Comparison of ENCODE assay signal across 8 cellular contexts in the genomic region with DNA sequence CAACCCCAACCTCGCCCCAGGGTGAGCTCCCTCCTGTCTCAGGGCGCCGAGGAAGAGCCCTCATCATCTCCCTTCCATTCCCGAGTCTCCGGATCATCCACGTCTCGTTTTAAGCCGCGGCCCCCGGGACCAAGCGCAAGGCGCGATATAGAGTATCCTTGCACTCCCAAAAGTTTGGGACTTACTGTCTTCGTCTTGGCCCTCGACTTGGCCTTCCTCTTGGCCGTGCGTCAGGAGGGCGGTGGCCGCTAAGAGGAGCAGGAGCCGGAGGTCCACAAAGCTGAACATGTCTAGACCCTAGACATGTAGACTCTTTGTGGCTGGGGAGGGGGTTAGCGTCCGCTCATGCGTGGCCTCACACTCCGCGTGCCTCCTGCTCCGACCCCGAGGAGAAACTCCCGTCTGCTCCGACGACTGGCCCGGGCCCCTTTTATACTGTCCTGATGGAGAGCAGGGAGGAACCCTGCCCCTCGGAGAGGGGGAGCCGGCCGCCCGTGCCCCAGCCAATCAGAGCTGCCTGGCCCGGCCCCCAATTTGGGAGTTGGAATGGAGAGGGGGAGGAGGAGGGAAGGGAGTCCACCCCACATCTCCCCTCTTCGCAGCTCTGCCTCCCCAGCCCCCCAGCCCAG. TPM values are rescaled to one million over a fixed set of nuclear protein-coding genes. Genes with fewer than 3 reads are reported as not detected.
DNase-seq lines count a peak whose midpoint lies in the region; ATAC-seq and TF ChIP-seq lines count a peak whose summit lies in the region.

A gene (minus strand): TSS at position 406 of the 629 bp plus-strand sequence. CDS start 118 bp downstream, at position 288.

- peak within 1 kb of the TSS; percentile 68 for H3K4me3 Mint-ChIP-seq in Calu3 (ENCODE audit: low read depth, unreplicated experiment)
- H3K4me3 Mint-ChIP-seq in naive thymus-derived CD4-positive, alpha-beta T cell = peak within 1 kb of the TSS; percentile 70 to 87 (median 76)

- intact Hi-C loops in Calu3 (cut with micrococcal nuclease; ENCODE audit: unreplicated experiment) = loop anchor here (2.0 kb wide), 1 partner anchor 277 kb away; a partner anchor contains a TSS
- intact Hi-C loops in naive thymus-derived CD4-positive, alpha-beta T cell (cut with micrococcal nuclease) = loop anchor here in 1 of 2 donors (2.0 kb wide), 1 partner anchor 277 kb away; a partner anchor contains a TSS

- H3K27me3 ChIP-seq in RWPE2 (ENCODE audit: insufficient read depth, poor library complexity, severe bottlenecking) = no peaks in the 10 kb centered on the region
- H3K27me3 ChIP-seq in esophagus (ENCODE audit: control insufficient read depth in 1 of 2, insufficient read depth in 2 of 2, low read length in 2 of 2) = peaks cover 0 to 4% of the 10 kb centered on the region in 2 donors
- H3K27me3 ChIP-seq in naive thymus-derived CD4-positive, alpha-beta T cell (ENCODE audit: control insufficient read depth in 2 of 2, insufficient read depth in 2 of 2, low read length in 2 of 2) = peaks cover 5 to 13% of the 10 kb centered on the region in 2 donors

- DNase-seq in Calu3 (no peak), RWPE2 (ENCODE audit: low spot score) (no peak), superior temporal gyrus (ENCODE audit: extremely low spot score) (no peak), NCI-H1092 treated with DMSO at 0.1 percent for 48 hours (lab: John Stamatoyannopoulos, UW) (no peak)
- peak in 1 of 9 donors; percentile 7 for DNase-seq in naive thymus-derived CD4-positive, alpha-beta T cell

- 7% methylated on average over 31 to 37 of the region's 37 CpGs for WGBS in esophagus, 2 donors

- no TSS peak for BruUV-seq in Calu3 (replicated peaks; lab: Mats Ljungman, UMichigan)

- H3K36me3 Mint-ChIP-seq in Calu3 (ENCODE audit: insufficient read depth, unreplicated experiment) = peaks cover 26% of the 10 kb centered on the region
- peaks cover 0 to 3% (median 0%) of the 10 kb centered on the region in 5 donors for H3K36me3 Mint-ChIP-seq in naive thymus-derived CD4-positive, alpha-beta T cell

- H3K9me3 Mint-ChIP-seq in Calu3 (ENCODE audit: low read depth, unreplicated experiment) = no peaks in the 10 kb centered on the region
- peaks cover 0 to 4% (median 0%) of the 10 kb centered on the region in 11 donors for H3K9me3 Mint-ChIP-seq in naive thymus-derived CD4-positive, alpha-beta T cell

- H3K36me3 ChIP-seq in RWPE2 (ENCODE audit: low read depth) = 0 out of 2 replicates have a peak, but pooled peaks cover 8% of the 10 kb centered on the region
- peaks cover 0 to under 1% of the 10 kb centered on the region in 2 donors for H3K36me3 ChIP-seq in esophagus (ENCODE audit: control insufficient read depth in 2 of 2, insufficient read depth in 2 of 2, low read length in 1 of 2)
- no peaks in the 10 kb centered on the region for H3K36me3 ChIP-seq in naive thymus-derived CD4-positive, alpha-beta T cell (ENCODE audit: control insufficient read depth in 2 of 3, insufficient read depth in 3 of 3, low read length in 3 of 3)

- H3K9me3 ChIP-seq in RWPE2 (ENCODE audit: severe bottlenecking) (no peaks in the 10 kb centered on the region), esophagus (ENCODE audit: control insufficient read depth in 2 of 2, insufficient read depth in 1 of 2, low read depth in 1 of 2, low read length in 1 of 2) (no peaks in the 10 kb centered on the region)
- H3K9me3 ChIP-seq in naive thymus-derived CD4-positive, alpha-beta T cell (ENCODE audit: control insufficient read depth in 2 of 3, low read length in 3 of 3) = no peaks in the 10 kb centered on the region

- TF ChIP-seq CTCF in Calu3 (IDR thresholded peaks at IDR 0.05; ENCODE audit: unreplicated experiment) (no peak), RWPE2 (IDR thresholded peaks at IDR 0.05; ENCODE audit: poor library complexity, severe bottlenecking) (no peak)

- H3K4me1 Mint-ChIP-seq in Calu3 (ENCODE audit: low read depth, unreplicated experiment) = peaks cover 21% of the 10 kb centered on the region
- peaks cover 6 to 27% (median 25%) of the 10 kb centered on the region in 7 donors for H3K4me1 Mint-ChIP-seq in naive thymus-derived CD4-positive, alpha-beta T cell

- CTCF ChIA-PET in Calu3 (lab: Charles Lee) = interaction anchor here (0.7 to 3.9 kb wide), 13 partner anchors 12 to 449 kb away, joined by 3 to 90 read pairs (median 9); a partner anchor contains a TSS
- CTCF ChIA-PET in naive thymus-derived CD4-positive, alpha-beta T cell (lab: Charles Lee) = interaction anchor here (0.5 to 3.9 kb wide), 9 partner anchors 12 to 111 kb away, joined by 3 to 60 read pairs (median 7); a partner anchor contains a TSS

- H3K27ac ChIP-seq in RWPE2 (ENCODE audit: poor library complexity, severe bottlenecking) = peak within 1 kb of the TSS; percentile 51
- H3K27ac ChIP-seq in esophagus (ENCODE audit: low read depth in 2 of 2, low read length in 1 of 2) = peak within 1 kb of the TSS; percentile 75 to 83
- H3K27ac ChIP-seq in naive thymus-derived CD4-positive, alpha-beta T cell (ENCODE audit: low read depth, low read length) = peak within 1 kb of the TSS; percentile 26

- peak within 1 kb of the TSS; percentile 33 for H3K27ac Mint-ChIP-seq in Calu3 (ENCODE audit: unreplicated experiment)
- H3K27ac Mint-ChIP-seq in naive thymus-derived CD4-positive, alpha-beta T cell = peak within 1 kb of the TSS in 6 of 9 donors; percentile 46 to 92 (median 84)

- H3K4me1 ChIP-seq in RWPE2 (ENCODE audit: insufficient read depth, poor library complexity, severe bottlenecking) (peaks cover 4% of the 10 kb centered on the region), esophagus (ENCODE audit: control insufficient read depth in 2 of 2, insufficient read depth in 2 of 2, low read length in 1 of 2) (no peaks in the 10 kb centered on the region)
- peaks cover 12% of the 10 kb centered on the region in 2 donors for H3K4me1 ChIP-seq in naive thymus-derived CD4-positive, alpha-beta T cell (ENCODE audit: control insufficient read depth in 2 of 2, insufficient read depth in 2 of 2, low read length in 2 of 2)

- ATAC-seq in RWPE2 (ENCODE audit: low read depth) = no peak
- no peak for ATAC-seq in naive thymus-derived CD4-positive, alpha-beta T cell
- ATAC-seq in HG02870 (IDR thresholded peaks at IDR 0.05; ENCODE audit: unreplicated experiment) = no peak
- no peak for ATAC-seq in GM19324 (IDR thresholded peaks at IDR 0.05; ENCODE audit: low FRiP score, unreplicated experiment)

- POLR2A ChIA-PET in naive thymus-derived CD4-positive, alpha-beta T cell (lab: Charles Lee) = interaction anchor here (1.2 kb wide), 1 partner anchor 72 kb away, joined by 5 read pairs; no protein-coding TSS in a partner anchor

- H3K27me3 Mint-ChIP-seq in Calu3 (ENCODE audit: unreplicated experiment) = peaks cover 88% of the 10 kb centered on the region
- peaks cover 50 to 71% (median 56%) of the 10 kb centered on the region in 5 donors for H3K27me3 Mint-ChIP-seq in naive thymus-derived CD4-positive, alpha-beta T cell

- H3K4me3 ChIP-seq in RWPE2 (ENCODE audit: severe bottlenecking) (peak within 1 kb of the TSS; percentile 43), esophagus (ENCODE audit: low read depth in 1 of 2, low read length in 2 of 2) (peak within 1 kb of the TSS; percentile 44 to 54)
- H3K4me3 ChIP-seq in naive thymus-derived CD4-positive, alpha-beta T cell (ENCODE audit: low read length) = peak within 1 kb of the TSS; percentile 61

RNA-seq across cellular contexts. Expression of the gene that starts here (rescaled TPM):
- 5.5 and 9.4 TPM in 2 replicates for total RNA-seq in Calu3 (2022)
- 10 to 100 TPM; 11.8 to 12.8 TPM for polyA plus RNA-seq in esophagus
- 10 to 100 TPM in 1 of 5 experiments, 1 to 10 TPM in 3, under 1 TPM in 1; 0.36 to 12.6 (median 1.2) TPM for total RNA-seq in naive thymus-derived CD4-positive, alpha-beta T cell
- polyA plus RNA-seq in naive thymus-derived CD4-positive, alpha-beta T cell = not detected

Comparison
In these comparisons a context has a peak if more than half of its experiments do, and no peak if none do; other contexts are left out.
1. RNA of the gene that starts here (polyA plus RNA-seq): 11.8 to 12.8 TPM in esophagus; not detected in naive thymus-derived CD4-positive, alpha-beta T cell; every median in the first group is over 10 times any median in the second.
2. H3K27ac ChIP-seq: peak in every context shown above with its lines; median percentile 79 in esophagus; 51 in RWPE2; 26 in naive thymus-derived CD4-positive, alpha-beta T cell.
3. Peak in every context shown above with its lines, with median percentiles within 50 percentile points of each other: H3K4me3 ChIP-seq.